Comparison of ENCODE assay signal across 8 cellular contexts in the genomic region with DNA sequence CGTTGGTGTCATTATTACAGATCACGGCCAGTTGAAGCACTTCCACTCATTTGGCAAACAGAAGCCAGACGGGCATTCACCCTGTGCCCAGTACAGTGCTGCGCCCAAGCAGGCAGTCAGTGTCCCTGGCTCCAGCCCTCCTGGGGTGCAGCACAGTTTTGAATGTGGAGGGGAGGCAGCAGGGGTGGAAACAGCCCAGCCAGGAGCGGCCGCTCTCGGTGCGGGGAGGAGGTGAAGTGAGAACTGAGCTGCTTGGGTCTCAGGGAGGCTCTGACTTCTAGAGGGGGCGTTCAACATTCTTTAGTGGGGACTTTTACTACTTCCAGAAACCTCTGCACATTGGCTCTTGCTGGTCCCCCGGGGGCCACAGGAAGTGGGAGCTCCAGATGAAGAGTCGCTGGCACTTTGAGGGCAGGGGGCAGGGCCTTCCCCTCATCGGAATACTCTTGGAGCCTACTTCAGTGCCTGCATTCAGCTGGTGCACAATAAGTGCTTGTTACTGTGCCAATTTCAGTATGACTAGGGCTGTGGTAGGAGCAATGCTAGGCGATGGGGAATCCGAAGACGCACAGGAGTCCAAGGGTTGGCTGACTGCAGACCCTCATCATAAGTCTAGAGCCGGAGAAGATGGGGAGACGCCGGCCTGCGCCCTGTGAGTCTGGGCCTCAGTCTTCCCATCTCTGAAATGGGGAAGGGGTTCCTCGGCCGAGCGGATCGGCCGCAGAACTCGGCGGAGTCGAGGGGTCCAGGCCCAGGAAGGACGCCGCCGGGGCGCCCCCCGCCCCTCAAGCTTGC. TPM values are rescaled to one million over a fixed set of nuclear protein-coding genes. Genes with fewer than 3 reads are reported as not detected.
A peak's percentile ranks its signal among the peaks of the same experiment; 100 is the strongest.
DNase-seq lines count a peak whose midpoint lies in the region; ATAC-seq, FAIRE-seq and TF ChIP-seq lines count a peak whose summit lies in the region.

No MANE protein-coding gene starts in this region.

- no peak overlapping the region for H3K9ac ChIP-seq in HUES64 (ENCODE audit: low read depth, low read length)
- H3K9ac ChIP-seq in muscle layer of colon (ENCODE audit: low read length) = no peak overlapping the region

- H3K27me3 Mint-ChIP-seq in CD4-positive, alpha-beta memory T cell = no peaks in the 10 kb centered on the region

- H3K4me3 ChIP-seq in CD4-positive, alpha-beta memory T cell (ENCODE audit: low read length in 2 of 2) = peak overlapping the region in 1 of 2 donors; percentile 32
- peak overlapping the region; percentile 86 for H3K4me3 ChIP-seq in HUES64 (ENCODE audit: low read length)
- peak overlapping the region; percentile 82 for H3K4me3 ChIP-seq in bronchial epithelial cell (ENCODE audit: low read depth, low read length)
- H3K4me3 ChIP-seq in muscle layer of colon (ENCODE audit: low read depth in 1 of 2, low read length in 2 of 2) = peak overlapping the region; percentile 41 to 42

- no peak for DNase-seq in CD4-positive, alpha-beta memory T cell
- no peak for DNase-seq in bronchial epithelial cell (ENCODE audit: low read depth)
- DNase-seq in substantia nigra (lab: John Stamatoyannopoulos, UW) = no peak
- DNase-seq in COR-L47 (lab: John Stamatoyannopoulos, UW) = no peak

- peaks cover 32% of the 10 kb centered on the region for H3K4me1 ChIP-seq in CD4-positive, alpha-beta memory T cell (ENCODE audit: insufficient read depth, low read length)
- H3K4me1 ChIP-seq in HUES64 (ENCODE audit: insufficient read depth, low read length) (peaks cover 24% of the 10 kb centered on the region), muscle layer of colon (ENCODE audit: insufficient read depth, low read length) (peaks cover 36% of the 10 kb centered on the region)

- CTCF ChIA-PET in CD4-positive, alpha-beta memory T cell (lab: Charles Lee; ENCODE audit: partially characterized antibody) = no interaction called here

- peak overlapping the region; percentile 89 to 95 (median 92) for H3K4me3 Mint-ChIP-seq in CD4-positive, alpha-beta memory T cell

- no peaks in the 10 kb centered on the region for H3K36me3 ChIP-seq in CD4-positive, alpha-beta memory T cell (ENCODE audit: insufficient read depth, low read length)
- H3K36me3 ChIP-seq in HUES64 (ENCODE audit: insufficient read depth, low read length) (no peaks in the 10 kb centered on the region), bronchial epithelial cell (ENCODE audit: control insufficient read depth, insufficient read depth, low read length) (no peaks in the 10 kb centered on the region), muscle layer of colon (ENCODE audit: insufficient read depth, low read length) (no peaks in the 10 kb centered on the region)

- no peak for TF ChIP-seq CTCF in bronchial epithelial cell (IDR thresholded peaks at IDR 0.05; ENCODE audit: insufficient read depth, low read length, severe bottlenecking)

- POLR2A ChIA-PET in CD4-positive, alpha-beta memory T cell (lab: Charles Lee; ENCODE audit: partially characterized antibody) = interaction anchor here (0.5 to 1.1 kb wide), 3 partner anchors 19 to 1567 kb away, joined by 3 to 4 read pairs (median 4); no protein-coding TSS in a partner anchor

- H3K27ac Mint-ChIP-seq in CD4-positive, alpha-beta memory T cell = peak overlapping the region; percentile 57 to 95 (median 87)

- no peaks in the 10 kb centered on the region for H3K9me3 ChIP-seq in CD4-positive, alpha-beta memory T cell (ENCODE audit: control insufficient read depth in 1 of 2, low read length in 2 of 2)
- H3K9me3 ChIP-seq in HUES64 (ENCODE audit: insufficient read depth, low read depth, low read length) (no peaks in the 10 kb centered on the region), muscle layer of colon (ENCODE audit: low read length) (no peaks in the 10 kb centered on the region)

- intact Hi-C loops in CD4-positive, alpha-beta memory T cell (cut with micrococcal nuclease) = loop anchor here (10.0 kb wide), 3 partner anchors 52 to 158 kb away; partner anchors contain the start of gene PSMB7

- H3K27me3 ChIP-seq in CD4-positive, alpha-beta memory T cell (ENCODE audit: insufficient read depth, low read length) = no peaks in the 10 kb centered on the region
- H3K27me3 ChIP-seq in HUES64 (ENCODE audit: insufficient read depth, low read length) (no peaks in the 10 kb centered on the region), bronchial epithelial cell (ENCODE audit: control insufficient read depth, insufficient read depth, low read length) (no peaks in the 10 kb centered on the region), muscle layer of colon (ENCODE audit: control insufficient read depth in 1 of 2, insufficient read depth in 2 of 2, low read length in 2 of 2) (no peaks in the 10 kb centered on the region)

- peaks cover 0 to 8% of the 10 kb centered on the region in 2 donors for H3K36me3 Mint-ChIP-seq in CD4-positive, alpha-beta memory T cell

- peaks cover 0 to 2% (median 0%) of the 10 kb centered on the region in 8 donors for H3K9me3 Mint-ChIP-seq in CD4-positive, alpha-beta memory T cell

- ATAC-seq in GM18870 (IDR thresholded peaks at IDR 0.05; ENCODE audit: unreplicated experiment) = no peak
- no peak for ATAC-seq in GM21723 (IDR thresholded peaks at IDR 0.05; ENCODE audit: unreplicated experiment)

- H3K4me1 Mint-ChIP-seq in CD4-positive, alpha-beta memory T cell = peaks cover 33 to 68% (median 49%) of the 10 kb centered on the region in 4 donors

- H3K27ac ChIP-seq in CD4-positive, alpha-beta memory T cell (ENCODE audit: low read depth, low read length) = no peak overlapping the region
- H3K27ac ChIP-seq in HUES64 (ENCODE audit: low read depth, low read length) = no peak overlapping the region
- no peak overlapping the region for H3K27ac ChIP-seq in muscle layer of colon (ENCODE audit: low read depth, low read length)
- no peak overlapping the region for H3K27ac ChIP-seq in substantia nigra (ENCODE audit: low read depth, low read length, poor library complexity, severe bottlenecking)

- 46% methylated on average over 32 of the region's 32 CpGs for WGBS in HUES64

- no peak for FAIRE-seq in bronchial epithelial cell (lab: Jason Lieb, UNC)

RNA-seq across cellular contexts. Expression of gene NEK6, which starts 0.5 kb away (rescaled TPM):
- 10 to 100 TPM in 1 of 2 experiments, 1 to 10 TPM in 1; 9.9 to 11.7 TPM for total RNA-seq in CD4-positive, alpha-beta memory T cell
- polyA plus RNA-seq in CD4-positive, alpha-beta memory T cell = 1 to 10 TPM; 3.8 to 7.1 TPM
- polyA plus RNA-seq in HUES64 (2013, experiment 1 of 2) = 9.8 TPM
- polyA plus RNA-seq in HUES64 (2013, experiment 2 of 2) = 14.3 TPM
- total RNA-seq in bronchial epithelial cell = 8.4 and 14.7 TPM in 2 replicates
